In the genomic region with DNA sequence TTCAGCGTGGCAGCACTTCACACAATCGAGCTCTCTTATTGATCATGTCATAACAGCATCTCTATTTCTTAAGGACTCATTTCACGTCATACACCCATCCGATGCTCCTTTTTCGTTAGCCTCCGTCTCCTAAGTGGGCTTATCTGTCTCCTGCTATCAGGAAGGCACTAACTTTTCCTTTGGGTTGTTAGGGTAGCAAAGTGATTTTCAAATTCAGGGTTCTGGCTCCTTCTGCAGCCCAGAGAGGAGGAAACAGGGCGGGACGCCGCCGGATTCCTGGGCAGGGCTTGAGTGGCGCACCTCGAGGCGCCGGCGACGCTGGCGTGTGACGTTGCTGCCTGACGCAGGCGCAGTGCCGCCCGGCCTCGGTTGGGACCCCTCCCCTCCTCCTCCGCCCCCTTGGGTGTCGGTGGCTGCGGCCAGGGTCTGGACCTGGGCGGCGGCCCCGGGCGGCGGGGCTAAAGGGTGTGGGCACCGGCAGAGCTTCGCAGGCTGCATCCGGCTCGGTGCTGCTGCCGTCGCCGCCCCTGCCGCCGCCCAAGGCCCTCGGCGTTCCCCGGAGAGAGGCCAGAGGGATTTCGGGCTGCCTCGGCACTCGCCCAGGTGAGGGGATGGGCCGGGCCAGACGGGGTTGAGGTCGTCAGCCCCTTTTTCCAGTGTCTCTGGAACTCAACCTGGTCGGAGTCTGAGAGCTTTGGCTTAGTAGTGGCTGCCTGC, we compare ENCODE assay signal across 1 cellular context.
A peak's percentile ranks its signal among the peaks of the same experiment; 100 is the strongest.
TF ChIP-seq lines count a peak whose summit lies in the region.

A gene with protein sequence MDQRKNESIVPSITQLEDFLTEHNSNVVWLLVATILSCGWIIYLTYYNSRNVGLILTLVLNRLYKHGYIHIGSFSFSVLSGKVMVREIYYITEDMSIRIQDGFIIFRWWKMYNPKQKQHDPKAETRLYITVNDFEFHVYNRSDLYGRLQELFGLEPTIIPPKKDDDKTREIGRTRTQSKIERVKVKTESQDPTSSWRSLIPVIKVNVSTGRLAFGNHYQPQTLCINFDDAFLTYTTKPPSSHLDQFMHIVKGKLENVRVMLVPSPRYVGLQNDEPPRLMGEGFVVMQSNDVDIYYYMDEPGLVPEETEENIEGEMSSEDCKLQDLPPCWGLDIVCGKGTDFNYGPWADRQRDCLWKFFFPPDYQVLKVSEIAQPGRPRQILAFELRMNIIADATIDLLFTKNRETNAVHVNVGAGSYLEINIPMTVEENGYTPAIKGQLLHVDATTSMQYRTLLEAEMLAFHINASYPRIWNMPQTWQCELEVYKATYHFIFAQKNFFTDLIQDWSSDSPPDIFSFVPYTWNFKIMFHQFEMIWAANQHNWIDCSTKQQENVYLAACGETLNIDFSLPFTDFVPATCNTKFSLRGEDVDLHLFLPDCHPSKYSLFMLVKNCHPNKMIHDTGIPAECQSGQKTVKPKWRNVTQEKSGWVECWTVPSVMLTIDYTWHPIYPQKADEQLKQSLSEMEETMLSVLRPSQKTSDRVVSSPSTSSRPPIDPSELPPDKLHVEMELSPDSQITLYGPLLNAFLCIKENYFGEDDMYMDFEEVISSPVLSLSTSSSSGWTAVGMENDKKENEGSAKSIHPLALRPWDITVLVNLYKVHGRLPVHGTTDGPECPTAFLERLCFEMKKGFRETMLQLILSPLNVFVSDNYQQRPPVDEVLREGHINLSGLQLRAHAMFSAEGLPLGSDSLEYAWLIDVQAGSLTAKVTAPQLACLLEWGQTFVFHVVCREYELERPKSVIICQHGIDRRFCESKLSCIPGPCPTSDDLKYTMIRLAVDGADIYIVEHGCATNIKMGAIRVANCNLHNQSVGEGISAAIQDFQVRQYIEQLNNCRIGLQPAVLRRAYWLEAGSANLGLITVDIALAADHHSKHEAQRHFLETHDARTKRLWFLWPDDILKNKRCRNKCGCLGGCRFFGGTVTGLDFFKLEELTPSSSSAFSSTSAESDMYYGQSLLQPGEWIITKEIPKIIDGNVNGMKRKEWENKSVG (N-terminal part only) (plus strand): TSS at position 350 of the 717 bp plus-strand sequence. CDS start 18,317 bp downstream, outside the sequence.

TF ChIP-seq in Ishikawa, 13 proteins besides CTCF, POLR2A, EP300 and RAD21 (continued from another document):
- TF ChIP-seq YY1 (IDR thresholded peaks at IDR 0.05; ENCODE audit: low read depth): no peak
- TF ChIP-seq, protein P1, sequence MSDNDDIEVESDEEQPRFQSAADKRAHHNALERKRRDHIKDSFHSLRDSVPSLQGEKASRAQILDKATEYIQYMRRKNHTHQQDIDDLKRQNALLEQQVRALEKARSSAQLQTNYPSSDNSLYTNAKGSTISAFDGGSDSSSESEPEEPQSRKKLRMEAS (IDR thresholded peaks at IDR 0.05): peak; percentile 64
TF ChIP-seq in Ishikawa: peak in this region for 5.
